In the genomic region with DNA sequence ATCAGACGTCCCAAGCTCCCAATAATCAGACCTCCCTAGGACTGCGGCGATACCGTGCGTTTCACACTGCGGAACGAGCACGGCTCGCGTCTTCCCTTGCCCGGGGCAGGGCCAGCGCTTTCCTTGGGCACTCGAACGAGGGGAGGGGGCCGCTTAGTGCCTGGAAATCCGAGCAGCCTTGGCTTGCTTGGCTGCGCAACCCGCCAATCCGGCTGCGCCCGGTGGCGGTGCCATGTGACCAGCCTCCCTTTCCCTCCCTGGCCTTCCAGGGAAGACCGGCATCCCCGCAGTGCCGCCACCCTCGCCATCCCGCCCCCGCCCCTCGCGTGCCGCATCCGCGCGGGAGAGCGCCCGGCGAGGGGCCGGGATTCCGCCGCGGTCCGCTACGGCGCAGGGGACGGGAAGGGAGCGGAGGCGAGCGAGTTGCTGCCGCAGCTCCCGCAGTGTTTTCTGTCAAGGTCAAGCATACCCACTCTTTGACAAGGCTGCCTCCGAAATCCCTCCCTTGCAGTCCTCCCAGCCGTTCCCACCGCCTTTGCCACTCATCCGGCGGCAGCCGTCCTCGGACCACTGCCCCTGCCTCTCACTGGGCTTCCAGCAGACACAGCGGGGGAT, we compare ENCODE assay signal across 8 cellular contexts. TPM values are rescaled to one million over a fixed set of nuclear protein-coding genes. Genes with fewer than 3 reads are reported as not detected.
DNase-seq lines count a peak whose midpoint lies in the region; ATAC-seq and TF ChIP-seq lines count a peak whose summit lies in the region.

No MANE protein-coding gene starts in this region.

- peak in 1 of 2 donors; percentile 43 for TF ChIP-seq EP300 in tibial nerve (IDR thresholded peaks at IDR 0.05)

- POLR2A ChIA-PET in AG04450 (lab: Yijun Ruan, JAX), result interaction anchor here (0.7 kb wide), 1 partner anchor 73 kb away, joined by 5 read pairs; no protein-coding TSS in a partner anchor

- H3K9me3 ChIP-seq in AG04450 (ENCODE audit: control insufficient read depth, insufficient read depth, low read length) (no peaks in the 10 kb centered on the region; the same call in 1 of the 2 replicates), tibial nerve (no peaks in the 10 kb centered on the region)

- CTCF ChIA-PET in AG04450 (lab: Charles Lee), result interaction anchor here (0.7 kb wide), 1 partner anchor 58 kb away, joined by 3 read pairs; no protein-coding TSS in a partner anchor

- H3K4me3 ChIP-seq in AG04450 (ENCODE audit: low read depth, low read length) (peak overlapping the region; percentile 60), HFF-Myc (replicated peaks; ENCODE audit: low read depth, low read length) (peak overlapping the region; percentile 41), epithelial cell of proximal tubule (ENCODE audit: low read depth, low read length) (peak overlapping the region; percentile 66), tibial nerve (peak overlapping the region; percentile 23 to 63 (median 52))

- no peaks in the 10 kb centered on the region for H3K27me3 ChIP-seq in AG04450 (ENCODE audit: control insufficient read depth, insufficient read depth, low read length)
- no peaks in the 10 kb centered on the region for H3K27me3 ChIP-seq in tibial nerve

- peak in 1 of 2 donors; percentile 34 for TF ChIP-seq POLR2A in tibial nerve (IDR thresholded peaks at IDR 0.05)

- ATAC-seq in GM18868 (IDR thresholded peaks at IDR 0.05; ENCODE audit: unreplicated experiment) (no peak), HG03354 (IDR thresholded peaks at IDR 0.05; ENCODE audit: poor library complexity, severe bottlenecking, unreplicated experiment) (no peak)

- H3K36me3 ChIP-seq in tibial nerve, result no peaks in the 10 kb centered on the region

- TF ChIP-seq CTCF in AG04450 (IDR thresholded peaks at IDR 0.05; ENCODE audit: low read depth, low read length), result no peak
- no peak for TF ChIP-seq CTCF in HFF-Myc (IDR thresholded peaks at IDR 0.05; ENCODE audit: low read depth, low read length, missing control alignments)
- no peak for TF ChIP-seq CTCF in epithelial cell of proximal tubule (conservative IDR thresholded peaks at IDR 0.05; ENCODE audit: low read depth, low read length)
- no peak for TF ChIP-seq CTCF in tibial nerve (IDR thresholded peaks at IDR 0.05)

- DNase-seq in AG04450 (ENCODE audit: low read depth, low spot score), result no peak
- DNase-seq in HFF-Myc (ENCODE audit: extremely low read depth, low read depth), result no peak
- peak; percentile 38 for DNase-seq in SHP77 treated with DMSO at 0.1 percent for 48 hours (lab: John Stamatoyannopoulos, UW)
- no peak for DNase-seq in epithelial cell of proximal tubule (ENCODE audit: low read depth)
- DNase-seq in midbrain (lab: John Stamatoyannopoulos, UW), result peak; percentile 62
- DNase-seq in tibial nerve (ENCODE audit: low spot score in 2 of 2), result no peak

- H3K27ac ChIP-seq in AG04450 (ENCODE audit: low read depth, low read length) (no peak overlapping the region), tibial nerve (peak overlapping the region in 1 of 4 donors; percentile 56)

- H3K4me1 ChIP-seq in tibial nerve, result peaks cover 0 to 10% (median 4%) of the 10 kb centered on the region in 4 donors

- WGBS in tibial nerve, 2 donors, result 2 to 3% methylated on average over 34 to 45 of the region's 58 CpGs

RNA-seq across cellular contexts. Expression of gene RNF19B, which starts 8.3 kb away (rescaled TPM):
- polyA plus RNA-seq in AG04450 (2011; rRNA removed), result 8.5 and 10.1 TPM in 2 replicates
- polyA minus RNA-seq in AG04450 (2011; rRNA and poly(A)+ RNA removed), result 18.0 and 19.5 TPM in 2 replicates
- 25.8 and 33.2 TPM in 2 replicates for total RNA-seq in epithelial cell of proximal tubule
- total RNA-seq in tibial nerve, result 10 to 100 TPM; 13.9 to 22.9 (median 17.2) TPM

Comparison
In these comparisons a context has a peak if more than half of its experiments do, and no peak if none do; other contexts are left out.
1. DNase-seq: peak in SHP77 treated with DMSO at 0.1 percent for 48 hours (single experiment) and midbrain (single experiment); none in AG04450 (single experiment), HFF-Myc (single experiment), epithelial cell of proximal tubule (single experiment) and tibial nerve (0 of 2).
2. Peak in every context shown above with its lines, with median percentiles within 50 percentile points of each other: H3K4me3 ChIP-seq.